8 cellular contexts compared by ENCODE assay signal in the genomic region with DNA sequence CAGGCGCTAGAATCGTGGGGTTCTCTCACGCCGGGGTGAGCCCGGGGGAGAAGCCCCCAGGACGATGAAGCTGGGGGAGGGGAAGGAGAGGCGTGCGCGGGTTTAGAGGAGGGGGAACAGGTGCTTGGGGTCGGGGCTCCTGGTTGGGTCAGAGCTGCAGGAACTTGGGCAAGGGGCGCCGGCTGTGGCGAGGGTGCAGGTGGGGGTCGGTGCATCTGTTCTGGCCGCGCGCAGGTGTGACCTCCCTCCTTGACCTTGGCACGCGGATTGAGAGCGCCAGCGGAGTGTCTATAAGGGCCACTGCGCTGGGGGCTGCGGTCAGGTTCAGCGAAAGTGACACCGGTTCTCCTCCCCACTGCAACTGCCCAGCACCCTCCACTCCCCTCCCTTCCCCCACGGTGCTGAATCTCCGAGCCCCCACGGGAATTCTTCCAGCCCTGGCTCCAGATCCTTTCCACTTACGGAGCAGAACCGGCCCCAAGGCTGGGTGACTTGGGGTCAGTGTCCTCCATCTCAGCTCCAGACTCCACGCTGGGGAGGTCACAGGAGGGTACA. TPM values are rescaled to one million over a fixed set of nuclear protein-coding genes. Genes with fewer than 3 reads are reported as not detected.
DNase-seq lines count a peak whose midpoint lies in the region; ATAC-seq and TF ChIP-seq lines count a peak whose summit lies in the region.

No MANE protein-coding gene starts in this region.

- peak overlapping the region; percentile 98 for H3K4me3 ChIP-seq in epithelial cell of proximal tubule (ENCODE audit: low read depth, low read length)

- H3K4me3 Mint-ChIP-seq in T-helper 17 cell (peak overlapping the region; percentile 85), naive B cell (peak overlapping the region; percentile 86 to 99 (median 93))

- H3K9me3 ChIP-seq in T-helper 17 cell (ENCODE audit: control insufficient read depth, low read length, poor library complexity, severe bottlenecking), result no peaks in the 10 kb centered on the region

- DNase-seq in activated effector memory CD4-positive, alpha-beta T cell treated with anti-CD3 and anti-CD28 coated beads, Interleukin-2, amount 50 U/mL, for 16 hours, result peak; percentile 66
- no peak for DNase-seq in activated effector memory CD4-positive, alpha-beta T cell treated with Interleukin-2 at 50 U/mL for 16 hours
- DNase-seq in T-helper 17 cell, result no peak
- no peak for DNase-seq in epithelial cell of proximal tubule (ENCODE audit: low read depth)
- peak; percentile 21 for DNase-seq in naive B cell
- no peak for DNase-seq in SKM-1 treated with dmso at 0.1 percent for 144 hours (lab: John Stamatoyannopoulos, UW; ENCODE audit: unreplicated experiment)
- DNase-seq in mesenteric fat pad (ENCODE audit: low spot score), result no peak

- peaks cover 2% of the 10 kb centered on the region for H3K36me3 Mint-ChIP-seq in T-helper 17 cell (ENCODE audit: low read depth)
- H3K36me3 Mint-ChIP-seq in naive B cell, result peaks cover 6 to 8% of the 10 kb centered on the region in 2 donors

- ATAC-seq in T-helper 17 cell (no peak), naive B cell (ENCODE audit: low read depth in 2 of 2) (no peak), HG03175 (IDR thresholded peaks at IDR 0.05; ENCODE audit: unreplicated experiment) (no peak)

- H3K27ac Mint-ChIP-seq in T-helper 17 cell (peak overlapping the region; percentile 19), naive B cell (peak overlapping the region; percentile 56 to 98 (median 80))

- no peak for TF ChIP-seq CTCF in epithelial cell of proximal tubule (conservative IDR thresholded peaks at IDR 0.05; ENCODE audit: low read depth, low read length)

- no peaks in the 10 kb centered on the region for H3K9me3 Mint-ChIP-seq in naive B cell

- H3K4me1 Mint-ChIP-seq in T-helper 17 cell, result peaks cover 34% of the 10 kb centered on the region
- peaks cover 40 to 55% (median 55%) of the 10 kb centered on the region in 3 donors for H3K4me1 Mint-ChIP-seq in naive B cell

- H3K27me3 Mint-ChIP-seq in T-helper 17 cell (no peaks in the 10 kb centered on the region), naive B cell (no peaks in the 10 kb centered on the region)

RNA-seq across cellular contexts. Expression of a gene that starts 0.6 kb away (rescaled TPM):
- total RNA-seq in T-helper 17 cell, result under 1 TPM; 0.27 to 0.42 TPM
- 2.2 and 3.5 TPM in 2 replicates for total RNA-seq in epithelial cell of proximal tubule
- 10 to 100 TPM; 13.7 to 18.6 (median 16.6) TPM for polyA plus RNA-seq in naive B cell (ENCODE audit: low read depth in 6 of 6)
- total RNA-seq in mesenteric fat pad, result 2.1 TPM

RNA-seq across cellular contexts. Expression of a gene that starts 1.6 kb away (rescaled TPM):
- total RNA-seq in T-helper 17 cell (10 to 100 TPM; 60.7 to 70.2 TPM), epithelial cell of proximal tubule (96.2 and 131 TPM in 2 replicates), mesenteric fat pad (56.2 TPM)
- 10 to 100 TPM; 41.0 to 84.2 (median 69.1) TPM for polyA plus RNA-seq in naive B cell (ENCODE audit: low read depth in 6 of 6)

RNA-seq across cellular contexts. Expression of a gene that starts 33.6 kb away (rescaled TPM):
- total RNA-seq in T-helper 17 cell, result 10 to 100 TPM; 36.4 to 41.8 TPM
- total RNA-seq in epithelial cell of proximal tubule, result 7.3 and 8.9 TPM in 2 replicates
- 10 to 100 TPM in 1 of 6 donors, 1 to 10 TPM in 5; 2.0 to 10.9 (median 5.4) TPM for polyA plus RNA-seq in naive B cell (ENCODE audit: low read depth in 6 of 6)
- total RNA-seq in mesenteric fat pad, result 12.7 TPM

RNA-seq across cellular contexts. Expression of a gene that starts 58.1 kb away (rescaled TPM):
- total RNA-seq in T-helper 17 cell (under 1 TPM in 1 of 2 donors, not detected in 1; 0.03 TPM), epithelial cell of proximal tubule (not detected in 2 replicates), mesenteric fat pad (not detected)
- under 1 TPM in 2 of 6 donors, not detected in 4; 0.17 to 0.18 TPM for polyA plus RNA-seq in naive B cell (ENCODE audit: low read depth in 6 of 6)

Comparison
In these comparisons a context has a peak if more than half of its experiments do, and no peak if none do; other contexts are left out.
1. DNase-seq: peak in activated effector memory CD4-positive, alpha-beta T cell treated with anti-CD3 and anti-CD28 coated beads, Interleukin-2, amount 50 U/mL, for 16 hours (single experiment) and naive B cell (single experiment); none in activated effector memory CD4-positive, alpha-beta T cell treated with Interleukin-2 at 50 U/mL for 16 hours (single experiment), T-helper 17 cell (0 of 3), epithelial cell of proximal tubule (single experiment), SKM-1 treated with dmso at 0.1 percent for 144 hours (single experiment) and mesenteric fat pad (single experiment).